19 cellular contexts compared by ENCODE assay signal in the genomic region with DNA sequence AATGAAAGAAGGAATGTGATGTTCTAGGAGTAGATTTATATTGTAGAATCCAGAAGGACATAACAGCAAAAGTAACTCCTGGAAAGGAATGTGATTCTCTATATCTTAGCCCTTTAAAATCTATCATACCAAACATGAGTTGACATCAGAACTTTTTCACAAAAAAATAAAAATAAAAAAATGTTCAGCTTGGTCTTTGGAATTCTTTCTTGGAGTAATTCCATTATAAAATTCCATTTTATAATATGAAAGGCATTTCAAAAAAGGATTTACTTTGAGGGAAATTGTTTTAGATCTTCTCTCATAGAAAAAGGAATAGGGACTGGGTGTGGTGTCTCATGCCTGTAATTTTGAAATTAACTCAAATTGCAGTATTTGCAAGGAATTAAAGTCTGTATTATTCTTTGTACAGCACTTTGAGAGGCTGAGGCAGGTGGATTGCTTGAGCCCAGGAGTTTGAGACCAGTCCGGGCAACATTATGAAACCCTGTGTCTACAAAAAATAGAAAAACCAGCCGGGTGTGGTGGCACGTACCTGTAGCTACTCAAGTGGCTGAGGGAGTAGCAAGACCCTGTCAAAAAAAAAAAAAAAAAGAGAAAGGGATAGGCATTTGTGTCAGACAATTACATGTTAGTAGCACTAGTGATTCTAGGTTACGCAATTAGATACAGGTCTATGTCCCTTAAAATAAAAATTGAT.
"Had no signal": no experiment of that assay in that cellular context is flagged by ENCODE, and none has a peak within 500 bp of the region (broad histone marks: within the 10 kb centered on the region; RNA-seq: fewer than 3 reads in every experiment).

No MANE protein-coding gene starts in this region.

- H3K4me3 Mint-ChIP-seq: activated B cell treated with CpG ODN at 0.5 μM for 24 hours; activated CD8-positive, alpha-beta T cell treated with anti-CD3 and anti-CD28 coated beads for 36 hours; activated naive CD8-positive, alpha-beta T cell treated with anti-CD3 and anti-CD28 coated beads for 36 hours; endodermal cell; natural killer cell; stimulated activated naive CD8-positive, alpha-beta T cell treated with anti-CD3 and anti-CD28 coated beads, Interleukin-15, amount 100 ng/mL, for 72 hours had no signal

- H3K27ac Mint-ChIP-seq: activated B cell treated with CpG ODN at 0.5 μM for 24 hours; activated CD8-positive, alpha-beta T cell treated with anti-CD3 and anti-CD28 coated beads for 36 hours; activated naive CD8-positive, alpha-beta T cell treated with anti-CD3 and anti-CD28 coated beads for 36 hours; endodermal cell; natural killer cell; stimulated activated naive CD8-positive, alpha-beta T cell treated with anti-CD3 and anti-CD28 coated beads, Interleukin-15, amount 100 ng/mL, for 72 hours had no signal

- H3K27me3 ChIP-seq: dorsolateral prefrontal cortex, hepatocyte, testis, upper lobe of right lung had no signal

- H3K36me3 ChIP-seq: prostate gland, upper lobe of right lung had no signal

- H3K4me3 ChIP-seq: dorsolateral prefrontal cortex, hepatocyte, prostate gland, testis, upper lobe of right lung had no signal

- H2AFZ ChIP-seq: hepatocyte had no signal

- H3K27me3 Mint-ChIP-seq: activated B cell treated with CpG ODN at 0.5 μM for 24 hours; activated CD8-positive, alpha-beta T cell treated with anti-CD3 and anti-CD28 coated beads for 36 hours; activated naive CD8-positive, alpha-beta T cell treated with anti-CD3 and anti-CD28 coated beads for 36 hours; stimulated activated naive CD8-positive, alpha-beta T cell treated with anti-CD3 and anti-CD28 coated beads, Interleukin-15, amount 100 ng/mL, for 72 hours had no signal

- DNase-seq: activated B cell treated with CpG ODN at 0.5 μM for 24 hours; activated CD4-positive, alpha-beta T cell treated with anti-CD3 and anti-CD28 coated beads for 48 hours; activated CD8-positive, alpha-beta T cell treated with anti-CD3 and anti-CD28 coated beads for 36 hours; activated gamma-delta T cell; activated naive CD8-positive, alpha-beta T cell treated with anti-CD3 and anti-CD28 coated beads for 36 hours; activated T-cell treated with anti-CD3 and anti-CD28 coated beads, Interleukin-2, amount 50 U/mL, for 48 hours; anterior cingulate cortex; dorsolateral prefrontal cortex; endodermal cell; erythroblast; islet precursor cell; natural killer cell; nucleus accumbens; right cardiac atrium; stimulated activated naive CD8-positive, alpha-beta T cell treated with anti-CD3 and anti-CD28 coated beads, Interleukin-15, amount 100 ng/mL, for 72 hours; testis; upper lobe of right lung had no signal

- ATAC-seq: activated CD8-positive, alpha-beta T cell treated with anti-CD3 and anti-CD28 coated beads for 36 hours; natural killer cell; right cardiac atrium; stimulated activated naive CD8-positive, alpha-beta T cell treated with anti-CD3 and anti-CD28 coated beads, Interleukin-15, amount 100 ng/mL, for 72 hours; upper lobe of right lung had no signal

- H3K9me3 ChIP-seq: prostate gland, testis, upper lobe of right lung had no signal

- H3K4me2 ChIP-seq: hepatocyte had no signal

- H3K36me3 Mint-ChIP-seq: activated naive CD8-positive, alpha-beta T cell treated with anti-CD3 and anti-CD28 coated beads for 36 hours had no signal

- H3K27ac ChIP-seq: dorsolateral prefrontal cortex, hepatocyte, prostate gland, testis, upper lobe of right lung had no signal

- H3K79me2 ChIP-seq: hepatocyte had no signal

- H3K4me1 Mint-ChIP-seq: activated B cell treated with CpG ODN at 0.5 μM for 24 hours; activated naive CD8-positive, alpha-beta T cell treated with anti-CD3 and anti-CD28 coated beads for 36 hours; endodermal cell; natural killer cell; stimulated activated naive CD8-positive, alpha-beta T cell treated with anti-CD3 and anti-CD28 coated beads, Interleukin-15, amount 100 ng/mL, for 72 hours had no signal

- H3K4me1 ChIP-seq: prostate gland, testis, upper lobe of right lung had no signal
